ENCODE assay signal across 8 cellular contexts in genomic region chr20:1895674-1896496, GRCh38. TPM values are rescaled to one million over a fixed set of nuclear protein-coding genes. Genes with fewer than 3 reads are reported as not detected.
DNase-seq lines count a peak whose midpoint lies in the region; FAIRE-seq and TF ChIP-seq lines count a peak whose summit lies in the region.

No MANE protein-coding gene starts in this region.

- H3K9me3 ChIP-seq in SK-N-MC (ENCODE audit: low read depth, low read length), result no peaks in the 10 kb centered on the region
- no peaks in the 10 kb centered on the region for H3K9me3 ChIP-seq in ovary

- no peak for TF ChIP-seq POLR2A in GM12892 (IDR thresholded peaks at IDR 0.05; ENCODE audit: low read depth, low read length)
- TF ChIP-seq POLR2A in ovary (IDR thresholded peaks at IDR 0.05), result no peak

- H3K27me3 ChIP-seq in ovary, result no peaks in the 10 kb centered on the region

- H3K27ac ChIP-seq in SK-N-MC, result peak overlapping the region; percentile 60
- H3K27ac ChIP-seq in ovary, result peak overlapping the region; percentile 89 to 93

- intact Hi-C loops in ovary (cut with DNase I), result loop anchor here in 2 of 4 donors (5.0 to 10.0 kb wide), 2 partner anchors 206 to 209 kb away; partner anchors contain the start of gene STK35 (in 2 of the 2)

- FAIRE-seq in GM12892 (lab: Jason Lieb, UNC), result peak; percentile 64

- peaks cover 1% of the 10 kb centered on the region for H3K4me1 ChIP-seq in ovary (ENCODE audit: insufficient read depth)

- DNase-seq in GM12892 (ENCODE audit: insufficient read length), result no peak
- no peak for DNase-seq in SK-N-MC (ENCODE audit: low read depth, low spot score)
- DNase-seq in germinal center (ENCODE audit: low spot score), result peak; percentile 26
- DNase-seq in ovary, result peak in 3 of 5 donors; percentile 37 to 46 (median 44)
- DNase-seq in D341Med (ENCODE audit: low spot score), result no peak
- DNase-seq in NCI-H1048 (lab: John Stamatoyannopoulos, UW), result no peak
- no peak for DNase-seq in HCEC 1CT
- no peak for DNase-seq in NCI-H2171 (lab: John Stamatoyannopoulos, UW)

- no peaks in the 10 kb centered on the region; the same call in 1 of the 2 replicates for H3K36me3 ChIP-seq in SK-N-MC (ENCODE audit: insufficient read depth, low read length)
- H3K36me3 ChIP-seq in ovary, result no peaks in the 10 kb centered on the region

- no peak for TF ChIP-seq CTCF in ovary (IDR thresholded peaks at IDR 0.05)

- TF ChIP-seq EP300 in ovary (IDR thresholded peaks at IDR 0.05), result no peak

- WGBS in ovary, 3 donors, result 18 to 23% (median 20%) methylated on average over 24 of the region's 24 CpGs

- H3K9ac ChIP-seq in SK-N-MC (ENCODE audit: insufficient read length), result peak overlapping the region; percentile 91

- H3K4me3 ChIP-seq in SK-N-MC (peak overlapping the region; percentile 84), ovary (peak overlapping the region; percentile 61)

RNA-seq across cellular contexts. Expression of gene SIRPA, which starts 0.7 kb away (rescaled TPM):
- polyA plus RNA-seq in GM12892 (2012; ENCODE audit: missing spikeins), result 4.3 TPM
- total RNA-seq in ovary, result 10 to 100 TPM; 20.0 to 45.6 (median 28.7) TPM
- 10 to 100 TPM; 15.7 to 26.6 TPM for polyA plus RNA-seq in ovary

Comparison
In these comparisons a context has a peak if more than half of its experiments do, and no peak if none do; other contexts are left out.
1. DNase-seq: peak in germinal center (single experiment) and ovary (3 of 5); none in GM12892 (single experiment), SK-N-MC (single experiment), D341Med (single experiment), NCI-H1048 (single experiment), HCEC 1CT (single experiment) and NCI-H2171 (single experiment).